Comparison of ENCODE assay signal across 11 cellular contexts in genomic region chr11:1817000-1817399, GRCh38. TPM values are rescaled to one million over a fixed set of nuclear protein-coding genes. Genes with fewer than 3 reads are reported as not detected.
"Had no signal": no experiment of that assay in that cellular context is flagged by ENCODE, and none has a peak within 500 bp of the region (broad histone marks: within the 10 kb centered on the region; RNA-seq: fewer than 3 reads in every experiment).

No MANE protein-coding gene starts in this region.

- H3K4me3 ChIP-seq: GM23248, HAP-1 had no signal

- H3K27ac Mint-ChIP-seq: HFFc6, IgD-negative memory B cell had no signal

- H3K36me3 ChIP-seq: HAP-1 had no signal

- H2AFZ ChIP-seq: GM23248 had no signal

- ATAC-seq: HCT116, HepG2 had no signal

- H3K4me1 Mint-ChIP-seq: IgD-negative memory B cell had no signal

- H3K4me1 ChIP-seq: HAP-1 had no signal

- H3K9ac ChIP-seq: GM23248 had no signal

- DNase-seq: GM23248, GOT3, H7, HFFc6 had no signal

- H3K27ac ChIP-seq: GM23248, HL-60 had no signal

- H3K4me3 Mint-ChIP-seq: HFFc6 had no signal

- H3K9me3 ChIP-seq: HAP-1 had no signal

RNA-seq across cellular contexts. Expression of gene SYT8, which starts 17.8 kb away (rescaled TPM):
- total RNA-seq: GM23248, H4, H7, HFFc6, HT1080 had no signal
- polyA plus RNA-seq: GM23248, IgD-negative memory B cell had no signal

RNA-seq across cellular contexts. Expression of gene TNNI2, which starts 21.8 kb away (rescaled TPM):
- total RNA-seq: GM23248, H4, H7, HFFc6, HT1080 had no signal
- polyA plus RNA-seq: GM23248 had no signal

RNA-seq across cellular contexts. Expression of gene LSP1, which starts 35.9 kb away (rescaled TPM):
- total RNA-seq: GM23248 had no signal
